Comparison of ENCODE assay signal across 8 cellular contexts in the genomic region with DNA sequence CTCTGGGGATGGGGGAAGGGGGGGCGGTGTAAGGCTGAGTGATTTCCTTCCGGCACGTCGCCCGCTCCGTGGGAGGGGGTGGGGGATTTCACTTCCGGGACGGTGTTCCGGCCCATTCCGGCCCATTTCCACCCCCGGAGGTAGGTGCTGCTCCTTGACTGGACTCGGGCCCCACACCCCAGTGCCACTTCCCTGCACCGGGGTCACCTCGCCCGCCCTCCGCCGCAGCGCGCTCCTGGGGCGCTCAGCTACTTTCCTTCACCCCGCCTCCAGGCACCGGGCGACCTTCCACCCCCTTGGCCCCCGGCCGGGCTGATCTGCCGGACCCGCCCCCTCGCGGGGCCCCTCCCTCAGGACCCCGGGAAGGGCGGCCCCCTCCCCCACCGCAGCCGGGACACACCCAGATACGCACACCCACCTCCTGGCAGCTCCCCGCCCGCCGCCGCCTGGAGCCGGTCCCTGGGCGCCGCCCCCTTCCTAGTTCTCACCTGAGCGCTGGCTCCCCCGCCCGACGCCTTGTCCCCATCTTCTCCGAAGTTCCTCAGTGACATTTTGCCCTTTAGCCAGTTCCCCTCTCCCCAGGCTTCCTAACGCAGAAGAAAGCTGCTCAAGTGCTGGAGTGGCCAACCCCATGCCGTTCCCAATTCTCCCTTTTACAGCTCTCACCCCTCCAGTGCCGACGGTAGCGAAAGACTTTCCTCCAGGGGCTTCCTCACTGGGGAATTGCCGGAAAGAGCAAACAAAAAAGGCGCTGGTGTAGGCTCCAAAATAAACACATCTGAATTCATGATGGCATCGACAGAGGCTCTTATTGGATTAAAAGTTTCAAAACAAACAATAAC. TPM values are rescaled to one million over a fixed set of nuclear protein-coding genes. Genes with fewer than 3 reads are reported as not detected.
DNase-seq lines count a peak whose midpoint lies in the region; ATAC-seq and TF ChIP-seq lines count a peak whose summit lies in the region.

ZBTB37 (plus strand) TSS at position 115 of the 842 bp plus-strand sequence. CDS start 1,846 bp downstream, outside the sequence.

- H3K27me3 Mint-ChIP-seq in chondrocyte (ENCODE audit: low read depth), result no peaks in the 10 kb centered on the region

- peak within 1 kb of the TSS; percentile 72 to 87 for H3K4me3 ChIP-seq in left lung

- H3K9me3 ChIP-seq in left lung, result no peaks in the 10 kb centered on the region

- peak within 1 kb of the TSS; percentile 97 to 99 for H3K27ac ChIP-seq in left lung

- ATAC-seq in HG03378 (IDR thresholded peaks at IDR 0.05; ENCODE audit: unreplicated experiment) (peak; percentile 40), left lung (peak; percentile 88)

- H3K4me1 ChIP-seq in left lung, result peaks cover 34 to 77% of the 10 kb centered on the region in 2 donors

- no peaks in the 10 kb centered on the region for H3K27me3 ChIP-seq in left lung

- peaks cover 3 to 41% of the 10 kb centered on the region in 2 donors for H3K36me3 ChIP-seq in left lung

- H3K4me3 Mint-ChIP-seq in chondrocyte (ENCODE audit: unreplicated experiment), result peak within 1 kb of the TSS; percentile 91

- intact Hi-C loops in left lung (cut with DNase I), result no loop called here

- peaks cover 58% of the 10 kb centered on the region for H3K4me1 Mint-ChIP-seq in chondrocyte (ENCODE audit: low read depth)

- TF ChIP-seq CTCF in chondrocyte (IDR thresholded peaks at IDR 0.05) (no peak), left lung (IDR thresholded peaks at IDR 0.05) (no peak)

- peak within 1 kb of the TSS; percentile 98 for H3K27ac Mint-ChIP-seq in chondrocyte (ENCODE audit: unreplicated experiment)

- no peaks in the 10 kb centered on the region for H3K9me3 Mint-ChIP-seq in chondrocyte (ENCODE audit: low read depth)

- DNase-seq in AG08396 (ENCODE audit: low spot score), result peak; percentile 72
- peak; percentile 66 for DNase-seq in GM19238 (ENCODE audit: insufficient read length, low spot score)
- DNase-seq in NCI-H460 (ENCODE audit: extremely low read depth, low read depth), result peak; percentile 84
- peak; percentile 85 for DNase-seq in activated CD4-positive, alpha-beta T cell treated with anti-CD3 and anti-CD28 coated beads for 1 hour
- DNase-seq in chondrocyte (ENCODE audit: low spot score), result peak; percentile 96
- peak; percentile 94 to 97 for DNase-seq in left lung
- peak; percentile 90 to 91 for DNase-seq in stimulated activated CD4-positive, alpha-beta T cell treated with anti-CD3 and anti-CD28 coated beads, Interleukin-2, amount 100 ng/mL, for 48 hours

- peaks cover 37% of the 10 kb centered on the region for H3K36me3 Mint-ChIP-seq in chondrocyte (ENCODE audit: low read depth)

RNA-seq across cellular contexts. Expression of gene ZBTB37, which starts in this region (rescaled TPM):
- 12.6 and 14.3 TPM in 2 replicates for total RNA-seq in NCI-H460 (2014; rRNA removed; shearing (Covaris generic))
- polyA plus RNA-seq in NCI-H460 (2014; cell fraction: nucleus; rRNA removed), result 9.9 and 16.2 TPM in 2 replicates
- total RNA-seq in chondrocyte, result 11.0 to 13.8 TPM (median 13.7 TPM) in 3 replicates
- 10 to 100 TPM; 10.0 to 11.6 TPM for total RNA-seq in left lung

Comparison
In these comparisons a context has a peak if more than half of its experiments do, and no peak if none do; other contexts are left out.
1. Peak in every context shown above with its lines: DNase-seq, ATAC-seq, H3K4me3 ChIP-seq and H3K27ac ChIP-seq.